In the genomic region with DNA sequence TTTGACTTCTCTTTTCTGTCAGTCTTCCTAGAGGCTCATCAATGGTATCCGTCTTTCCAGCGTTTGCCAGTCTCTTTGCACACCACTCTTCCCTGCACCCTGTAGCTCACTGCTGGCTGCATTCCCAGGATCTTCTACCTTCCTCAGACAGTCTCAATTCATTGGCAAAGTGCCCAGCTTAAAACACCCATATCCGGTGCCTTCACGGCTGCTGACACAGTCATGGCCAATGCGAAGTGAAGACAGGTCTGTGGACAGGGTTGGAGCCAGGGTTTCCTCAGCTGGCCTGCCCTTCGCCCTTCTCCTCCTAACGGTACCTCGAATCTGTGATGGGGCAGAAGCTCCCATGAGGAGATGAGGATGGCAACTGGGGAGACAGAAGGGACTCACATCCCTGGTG, we compare ENCODE assay signal across 7 cellular contexts. TPM values are rescaled to one million over a fixed set of nuclear protein-coding genes. Genes with fewer than 3 reads are reported as not detected.
A peak's percentile ranks its signal among the peaks of the same experiment; 100 is the strongest.
DNase-seq lines count a peak whose midpoint lies in the region; ATAC-seq and TF ChIP-seq lines count a peak whose summit lies in the region.

No MANE protein-coding gene starts in this region.

- no peak for ATAC-seq in effector memory CD8-positive, alpha-beta T cell (replicated peaks)
- ATAC-seq in stimulated activated effector memory CD8-positive, alpha-beta T cell treated with anti-CD3 and anti-CD28 coated beads, Interleukin-12 subunit alpha, Interleukin-12 subunit beta, amount 100 ng/mL, for 72 hours, result no peak
- ATAC-seq in GM19452 (IDR thresholded peaks at IDR 0.05; ENCODE audit: unreplicated experiment) (no peak), HG02610 (IDR thresholded peaks at IDR 0.05; ENCODE audit: unreplicated experiment) (no peak)

- H3K4me1 ChIP-seq in HEK293 (ENCODE audit: control insufficient read depth, insufficient read depth, low read length) (peaks cover 5% of the 10 kb centered on the region; the same call in 1 of the 2 replicates), sigmoid colon (peaks cover 0 to 24% (median 19%) of the 10 kb centered on the region in 4 donors)

- H3K9me3 Mint-ChIP-seq in effector memory CD8-positive, alpha-beta T cell, result no peaks in the 10 kb centered on the region
- H3K9me3 Mint-ChIP-seq in stimulated activated effector memory CD8-positive, alpha-beta T cell treated with anti-CD3 and anti-CD28 coated beads, Interleukin-12 subunit alpha, Interleukin-12 subunit beta, amount 100 ng/mL, for 72 hours, result no peaks in the 10 kb centered on the region

- POLR2A ChIA-PET in HEK293 (lab: Yijun Ruan, JAX), result interaction anchor here (0.9 to 1.8 kb wide), 4 partner anchors 9 to 66 kb away, joined by 3 to 7 read pairs (median 3); a partner anchor contains a TSS

- DNase-seq in NCI-H510A treated with DMSO at 0.1 percent for 48 hours (lab: John Stamatoyannopoulos, UW) (peak; percentile 71), sigmoid colon (peak; percentile 71)
- no peak for DNase-seq in effector memory CD8-positive, alpha-beta T cell
- no peak for DNase-seq in stimulated activated effector memory CD8-positive, alpha-beta T cell treated with anti-CD3 and anti-CD28 coated beads, Interleukin-12 subunit alpha, Interleukin-12 subunit beta, amount 100 ng/mL, for 72 hours (ENCODE audit: low spot score in 2 of 2)

- no peak for TF ChIP-seq CTCF in HEK293 (tag by site-specific recombination; IDR thresholded peaks at IDR 0.05)
- no peak for TF ChIP-seq CTCF in sigmoid colon (IDR thresholded peaks at IDR 0.05)

- H3K4me1 Mint-ChIP-seq in effector memory CD8-positive, alpha-beta T cell (ENCODE audit: low read depth in 2 of 2), result peaks cover 20 to 21% of the 10 kb centered on the region in 2 donors
- H3K4me1 Mint-ChIP-seq in stimulated activated effector memory CD8-positive, alpha-beta T cell treated with anti-CD3 and anti-CD28 coated beads, Interleukin-12 subunit alpha, Interleukin-12 subunit beta, amount 100 ng/mL, for 72 hours, result peaks cover 46% of the 10 kb centered on the region

- no peak overlapping the region for H3K27ac ChIP-seq in HEK293 (ENCODE audit: extremely low read depth, low read depth, low read length)
- H3K27ac ChIP-seq in sigmoid colon, result no peak overlapping the region

- H3K36me3 ChIP-seq in HEK293 (ENCODE audit: control insufficient read depth in 2 of 2, insufficient read depth in 1 of 2, low read length in 2 of 2), result peaks cover 0 to 20% of the 10 kb centered on the region in 2 experiments; a peak in 1 of 3 replicates
- peaks cover 0 to 24% (median 8%) of the 10 kb centered on the region in 4 donors for H3K36me3 ChIP-seq in sigmoid colon

- H3K4me3 Mint-ChIP-seq in effector memory CD8-positive, alpha-beta T cell, result no peak overlapping the region
- no peak overlapping the region for H3K4me3 Mint-ChIP-seq in stimulated activated effector memory CD8-positive, alpha-beta T cell treated with anti-CD3 and anti-CD28 coated beads, Interleukin-12 subunit alpha, Interleukin-12 subunit beta, amount 100 ng/mL, for 72 hours

- 14 to 64% methylated on average over 8 of the region's 8 CpGs for WGBS in sigmoid colon, 2 donors

- peaks cover 26% of the 10 kb centered on the region for H3K36me3 Mint-ChIP-seq in effector memory CD8-positive, alpha-beta T cell (ENCODE audit: insufficient read depth)
- H3K36me3 Mint-ChIP-seq in stimulated activated effector memory CD8-positive, alpha-beta T cell treated with anti-CD3 and anti-CD28 coated beads, Interleukin-12 subunit alpha, Interleukin-12 subunit beta, amount 100 ng/mL, for 72 hours, result peaks cover 38% of the 10 kb centered on the region

- intact Hi-C loops in sigmoid colon (cut with DNase I), result loop anchor here (10.0 kb wide), 1 partner anchor 411 kb away; no protein-coding TSS in a partner anchor

- CTCF ChIA-PET in HEK293 (lab: Yijun Ruan, JAX), result interaction anchor here (0.6 to 2.2 kb wide), 11 partner anchors 10 to 833 kb away, joined by 3 to 10 read pairs (median 4); no protein-coding TSS in a partner anchor

- H3K9me3 ChIP-seq in HEK293 (ENCODE audit: control insufficient read depth, insufficient read depth, low read depth, low read length) (no peaks in the 10 kb centered on the region), sigmoid colon (no peaks in the 10 kb centered on the region)

- no peaks in the 10 kb centered on the region for H3K27me3 Mint-ChIP-seq in effector memory CD8-positive, alpha-beta T cell

- H3K4me3 ChIP-seq in HEK293 (ENCODE audit: low read depth, low read length) (no peak overlapping the region), sigmoid colon (no peak overlapping the region)

- H3K27ac Mint-ChIP-seq in effector memory CD8-positive, alpha-beta T cell, result peak overlapping the region; percentile 7 to 12
- H3K27ac Mint-ChIP-seq in stimulated activated effector memory CD8-positive, alpha-beta T cell treated with anti-CD3 and anti-CD28 coated beads, Interleukin-12 subunit alpha, Interleukin-12 subunit beta, amount 100 ng/mL, for 72 hours, result no peak overlapping the region

- no peak for TF ChIP-seq EP300 in sigmoid colon (IDR thresholded peaks at IDR 0.05)

- TF ChIP-seq POLR2A in sigmoid colon (IDR thresholded peaks at IDR 0.05), result no peak

- no peaks in the 10 kb centered on the region for H3K27me3 ChIP-seq in sigmoid colon

TF ChIP-seq in HEK293, 187 proteins besides CTCF, POLR2A, EP300 and RAD21 (continues in another document):
- no peak for TF ChIP-seq ZNF19 (tag by site-specific recombination; IDR thresholded peaks at IDR 0.05; ENCODE audit: low read depth)
- no peak for TF ChIP-seq ZNF239 (tag by site-specific recombination; IDR thresholded peaks at IDR 0.05)
- no peak for TF ChIP-seq ZNF555 (tag by site-specific recombination; conservative IDR thresholded peaks at IDR 0.05)
- no peak for TF ChIP-seq ZFP3 (tag by site-specific recombination; IDR thresholded peaks at IDR 0.05; ENCODE audit: low read depth)
- TF ChIP-seq ZNF214 (tag by site-specific recombination; IDR thresholded peaks at IDR 0.05; ENCODE audit: borderline replicate concordance), result no peak
- peak; percentile 61; the same call in 1 of the 2 replicates for TF ChIP-seq ZSCAN30 (tag by site-specific recombination; IDR thresholded peaks at IDR 0.05)
- no peak for TF ChIP-seq HOXD13 (CRISPR knock-in tag; IDR thresholded peaks at IDR 0.05; ENCODE audit: borderline replicate concordance)
- TF ChIP-seq ZNF16 (tag by site-specific recombination; IDR thresholded peaks at IDR 0.05; ENCODE audit: low read depth), result no peak
- TF ChIP-seq ZNF112 (tag by site-specific recombination; IDR thresholded peaks at IDR 0.05), result no peak
- TF ChIP-seq, protein P1, sequence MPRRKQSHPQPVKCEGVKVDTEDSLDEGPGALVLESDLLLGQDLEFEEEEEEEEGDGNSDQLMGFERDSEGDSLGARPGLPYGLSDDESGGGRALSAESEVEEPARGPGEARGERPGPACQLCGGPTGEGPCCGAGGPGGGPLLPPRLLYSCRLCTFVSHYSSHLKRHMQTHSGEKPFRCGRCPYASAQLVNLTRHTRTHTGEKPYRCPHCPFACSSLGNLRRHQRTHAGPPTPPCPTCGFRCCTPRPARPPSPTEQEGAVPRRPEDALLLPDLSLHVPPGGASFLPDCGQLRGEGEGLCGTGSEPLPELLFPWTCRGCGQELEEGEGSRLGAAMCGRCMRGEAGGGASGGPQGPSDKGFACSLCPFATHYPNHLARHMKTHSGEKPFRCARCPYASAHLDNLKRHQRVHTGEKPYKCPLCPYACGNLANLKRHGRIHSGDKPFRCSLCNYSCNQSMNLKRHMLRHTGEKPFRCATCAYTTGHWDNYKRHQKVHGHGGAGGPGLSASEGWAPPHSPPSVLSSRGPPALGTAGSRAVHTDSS (tag by site-specific recombination; IDR thresholded peaks at IDR 0.05), result peak; percentile 46; the same call in 1 of the 2 replicates
- TF ChIP-seq ZNF366 (tag by site-specific recombination; conservative IDR thresholded peaks at IDR 0.05), result no peak
- no peak for TF ChIP-seq ZNF530 (tag by site-specific recombination; IDR thresholded peaks at IDR 0.05; ENCODE audit: low read depth)
- TF ChIP-seq ZBTB20 (tag by site-specific recombination; IDR thresholded peaks at IDR 0.05), result peak; percentile 37; the same call in 1 of the 2 replicates
- TF ChIP-seq, protein P2, sequence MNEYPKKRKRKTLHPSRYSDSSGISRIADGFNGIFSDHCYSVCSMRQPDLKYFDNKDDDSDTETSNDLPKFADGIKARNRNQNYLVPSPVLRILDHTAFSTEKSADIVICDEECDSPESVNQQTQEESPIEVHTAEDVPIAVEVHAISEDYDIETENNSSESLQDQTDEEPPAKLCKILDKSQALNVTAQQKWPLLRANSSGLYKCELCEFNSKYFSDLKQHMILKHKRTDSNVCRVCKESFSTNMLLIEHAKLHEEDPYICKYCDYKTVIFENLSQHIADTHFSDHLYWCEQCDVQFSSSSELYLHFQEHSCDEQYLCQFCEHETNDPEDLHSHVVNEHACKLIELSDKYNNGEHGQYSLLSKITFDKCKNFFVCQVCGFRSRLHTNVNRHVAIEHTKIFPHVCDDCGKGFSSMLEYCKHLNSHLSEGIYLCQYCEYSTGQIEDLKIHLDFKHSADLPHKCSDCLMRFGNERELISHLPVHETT (tag by site-specific recombination; IDR thresholded peaks at IDR 0.05), result no peak
- TF ChIP-seq ZBTB17 (tag by site-specific recombination; IDR thresholded peaks at IDR 0.05), result peak; percentile 93
- TF ChIP-seq BCL11B (tag by site-specific recombination; IDR thresholded peaks at IDR 0.05; ENCODE audit: low read depth), result no peak
- no peak for TF ChIP-seq FEZF1 (tag by site-specific recombination; IDR thresholded peaks at IDR 0.05)
- TF ChIP-seq SCRT1 (tag by site-specific recombination; IDR thresholded peaks at IDR 0.05; ENCODE audit: borderline replicate concordance), result peak; percentile 85
- no peak for TF ChIP-seq ZNF747 (tag by site-specific recombination; IDR thresholded peaks at IDR 0.05)
- TF ChIP-seq ZNF596 (tag by site-specific recombination; IDR thresholded peaks at IDR 0.05), result no peak
- TF ChIP-seq ZNF660 (tag by site-specific recombination; IDR thresholded peaks at IDR 0.05), result peak; percentile 43; the same call in 1 of the 2 replicates
- TF ChIP-seq ZBTB1 (tag by site-specific recombination; IDR thresholded peaks at IDR 0.05), result no peak
- no peak for TF ChIP-seq ZNF544 (tag by site-specific recombination; IDR thresholded peaks at IDR 0.05)
- no peak for TF ChIP-seq KLF1 (tag by site-specific recombination; IDR thresholded peaks at IDR 0.05)
- no peak for TF ChIP-seq ZNF664 (tag by site-specific recombination; IDR thresholded peaks at IDR 0.05)

RNA-seq across cellular contexts. Expression of a gene that starts 36.1 kb away (rescaled TPM):
- total RNA-seq in sigmoid colon, result 1 to 10 TPM; 3.6 to 9.0 (median 6.0) TPM
- polyA plus RNA-seq in sigmoid colon, result 1 to 10 TPM; 1.2 to 5.2 (median 3.6) TPM

RNA-seq across cellular contexts. Expression of a gene that starts 50.4 kb away (rescaled TPM):
- total RNA-seq in sigmoid colon, result 10 to 100 TPM in 1 of 4 donors, 1 to 10 TPM in 3; 1.5 to 10.8 (median 2.7) TPM
- polyA plus RNA-seq in sigmoid colon, result 10 to 100 TPM in 1 of 3 donors, 1 to 10 TPM in 2; 2.4 to 11.8 (median 8.4) TPM

Comparison
In these comparisons a context has a peak if more than half of its experiments do, and no peak if none do; other contexts are left out.
1. DNase-seq: peak in NCI-H510A treated with DMSO at 0.1 percent for 48 hours (single experiment) and sigmoid colon (single experiment); none in effector memory CD8-positive, alpha-beta T cell (0 of 3) and stimulated activated effector memory CD8-positive, alpha-beta T cell treated with anti-CD3 and anti-CD28 coated beads, Interleukin-12 subunit alpha, Interleukin-12 subunit beta, amount 100 ng/mL, for 72 hours (0 of 2).